23 cellular contexts compared by ENCODE assay signal in the genomic region with DNA sequence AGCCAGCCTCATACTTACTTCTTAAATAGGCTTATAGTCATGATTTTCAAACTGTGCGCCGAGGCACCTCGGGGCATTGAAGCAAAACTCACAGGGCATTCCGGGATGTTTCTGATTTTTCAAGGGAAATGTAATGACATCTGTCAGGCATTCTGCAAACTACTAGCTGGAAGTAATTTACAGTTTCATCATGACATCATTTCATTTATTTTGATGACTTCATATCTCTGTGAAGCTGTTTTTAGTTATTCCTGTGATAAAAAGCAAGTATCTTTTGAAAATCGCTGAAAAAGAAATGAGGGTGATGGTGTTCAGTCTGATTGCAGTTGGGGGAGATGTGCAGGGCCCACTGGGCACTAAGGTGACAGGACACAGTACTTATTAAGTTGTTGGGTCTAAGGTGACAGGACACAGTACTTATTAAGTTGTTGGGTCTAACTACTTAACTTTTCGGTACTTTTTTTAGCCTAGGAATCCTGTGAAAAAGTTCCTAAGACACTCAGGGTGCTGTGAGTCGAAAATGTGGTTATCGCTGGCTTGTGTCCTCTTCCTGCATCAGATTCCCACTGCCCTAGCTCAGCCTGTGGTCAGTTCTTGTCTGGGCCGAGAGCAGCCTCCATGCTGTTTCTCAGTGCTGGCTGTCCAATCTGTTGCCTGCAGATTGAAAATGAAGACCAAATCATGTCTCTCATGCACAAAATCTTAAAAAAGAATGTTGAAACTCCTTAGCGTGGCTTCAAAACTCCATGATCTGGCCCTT. TPM values are rescaled to one million over a fixed set of nuclear protein-coding genes. Genes with fewer than 3 reads are reported as not detected.
A peak's percentile ranks its signal among the peaks of the same experiment; 100 is the strongest.
DNase-seq lines count a peak whose midpoint lies in the region; ATAC-seq and TF ChIP-seq lines count a peak whose summit lies in the region.
"Had no signal": no experiment of that assay in that cellular context is flagged by ENCODE, and none has a peak within 500 bp of the region (broad histone marks: within the 10 kb centered on the region; RNA-seq: fewer than 3 reads in every experiment).

No MANE protein-coding gene starts in this region.

- H3K4me1 Mint-ChIP-seq in activated CD4-positive, alpha-beta T cell treated with anti-CD3 and anti-CD28 coated beads, Interleukin-2, amount 10 ng/mL, durations not matched to agents 24 days and 14 days = no peaks in the 10 kb centered on the region
- H3K4me1 Mint-ChIP-seq in activated CD4-positive, alpha-beta T cell treated with anti-CD3 and anti-CD28 coated beads for 36 hours = no peaks in the 10 kb centered on the region
- peaks cover 17% of the 10 kb centered on the region for H3K4me1 Mint-ChIP-seq in WTC11

- H3K27ac Mint-ChIP-seq in activated CD4-positive, alpha-beta T cell treated with anti-CD3 and anti-CD28 coated beads, Interleukin-2, amount 10 ng/mL, durations not matched to agents 24 days and 14 days = no peak overlapping the region
- H3K27ac Mint-ChIP-seq in activated CD4-positive, alpha-beta T cell treated with anti-CD3 and anti-CD28 coated beads for 36 hours = no peak overlapping the region
- peak overlapping the region; percentile 38; the same call in 1 of the 2 replicates for H3K27ac Mint-ChIP-seq in WTC11

- CTCF ChIA-PET in activated CD4-positive, alpha-beta T cell treated with anti-CD3 and anti-CD28 coated beads for 36 hours (lab: Charles Lee) = interaction anchor here (1.4 kb wide), 1 partner anchor 20 kb away, joined by 3 read pairs; no protein-coding TSS in a partner anchor
- CTCF ChIA-PET in WTC11 (lab: Charles Lee) = interaction anchor here (0.9 kb wide), 1 partner anchor 20 kb away, joined by 4 read pairs; no protein-coding TSS in a partner anchor

- no peak for TF ChIP-seq POLR2A in erythroblast (IDR thresholded peaks at IDR 0.05; ENCODE audit: low read length)
- TF ChIP-seq POLR2A in breast epithelium (IDR thresholded peaks at IDR 0.05) = no peak

- H3K36me3 ChIP-seq in breast epithelium (no peaks in the 10 kb centered on the region), left lung (peaks cover 0 to 40% of the 10 kb centered on the region in 2 donors)

- H3K9me3 ChIP-seq in breast epithelium (no peaks in the 10 kb centered on the region), left lung (no peaks in the 10 kb centered on the region)
- H3K9me3 ChIP-seq: SK-N-SH had no signal

- H3K9me3 Mint-ChIP-seq in activated CD4-positive, alpha-beta T cell treated with anti-CD3 and anti-CD28 coated beads, Interleukin-2, amount 10 ng/mL, durations not matched to agents 24 days and 14 days = no peaks in the 10 kb centered on the region
- no peaks in the 10 kb centered on the region for H3K9me3 Mint-ChIP-seq in activated CD4-positive, alpha-beta T cell treated with anti-CD3 and anti-CD28 coated beads for 36 hours (ENCODE audit: low read depth)
- H3K9me3 Mint-ChIP-seq in WTC11 = peaks cover 5% of the 10 kb centered on the region

- DNase-seq in activated CD4-positive, alpha-beta T cell treated with anti-CD3 and anti-CD28 coated beads, Interleukin-2, amount 10 ng/mL, durations not matched to agents 24 days and 14 days = peak; percentile 40
- DNase-seq in activated CD4-positive, alpha-beta T cell treated with anti-CD3 and anti-CD28 coated beads for 36 hours = no peak
- DNase-seq in WTC11 (ENCODE audit: low spot score) = no peak
- peak; percentile 8 to 26 for DNase-seq in erythroblast (lab: John Stamatoyannopoulos, UW)
- no peak for DNase-seq in DMS153 treated with DMSO at 0.1 percent for 48 hours (lab: John Stamatoyannopoulos, UW; ENCODE audit: unreplicated experiment)
- DNase-seq in breast epithelium (ENCODE audit: low spot score in 2 of 2) = no peak
- no peak for DNase-seq in activated T-cell treated with anti-CD3 and anti-CD28 coated beads, Interleukin-2, amount 50 U/mL, for 48 hours
- DNase-seq in left lung = no peak
- DNase-seq: AML-193; CD4-positive, CD25-positive, alpha-beta regulatory T cell; COR-L47; DMS153; GF-D8; GOT3; KG1; NCI-H1417 treated with DMSO at 0.1 percent for 48 hours; NCI-H187 treated with DMSO at 0.1 percent for 48 hours; NCI-H2227 treated with DMSO at 0.1 percent for 48 hours; NCI-H510A treated with DMSO at 0.1 percent for 48 hours; NCI-H774; SHP77; SK-N-SH had no signal

- no peaks in the 10 kb centered on the region for H3K4me1 ChIP-seq in breast epithelium
- peaks cover 0 to 14% of the 10 kb centered on the region in 2 donors for H3K4me1 ChIP-seq in left lung

- no peak overlapping the region for H3K4me3 ChIP-seq in breast epithelium
- no peak overlapping the region for H3K4me3 ChIP-seq in left lung

- H3K27me3 ChIP-seq in breast epithelium = no peaks in the 10 kb centered on the region
- H3K27me3 ChIP-seq in left lung = no peaks in the 10 kb centered on the region

- H3K4me3 Mint-ChIP-seq in activated CD4-positive, alpha-beta T cell treated with anti-CD3 and anti-CD28 coated beads, Interleukin-2, amount 10 ng/mL, durations not matched to agents 24 days and 14 days = no peak overlapping the region
- H3K4me3 Mint-ChIP-seq in activated CD4-positive, alpha-beta T cell treated with anti-CD3 and anti-CD28 coated beads for 36 hours = no peak overlapping the region
- no peak overlapping the region for H3K4me3 Mint-ChIP-seq in WTC11
- H3K4me3 Mint-ChIP-seq: CD4-positive, CD25-positive, alpha-beta regulatory T cell had no signal

- no peak for TF ChIP-seq CTCF in WTC11 (IDR thresholded peaks at IDR 0.05)
- TF ChIP-seq CTCF in breast epithelium (IDR thresholded peaks at IDR 0.05) = no peak
- no peak for TF ChIP-seq CTCF in left lung (IDR thresholded peaks at IDR 0.05)

- H3K27me3 Mint-ChIP-seq in activated CD4-positive, alpha-beta T cell treated with anti-CD3 and anti-CD28 coated beads, Interleukin-2, amount 10 ng/mL, durations not matched to agents 24 days and 14 days = peaks cover 12% of the 10 kb centered on the region
- H3K27me3 Mint-ChIP-seq in activated CD4-positive, alpha-beta T cell treated with anti-CD3 and anti-CD28 coated beads for 36 hours = no peaks in the 10 kb centered on the region
- H3K27me3 Mint-ChIP-seq in WTC11 (ENCODE audit: low read depth) = no peaks in the 10 kb centered on the region
- H3K27me3 Mint-ChIP-seq: CD4-positive, CD25-positive, alpha-beta regulatory T cell had no signal

- ATAC-seq in activated CD4-positive, alpha-beta T cell treated with anti-CD3 and anti-CD28 coated beads for 36 hours = no peak
- ATAC-seq in WTC11 (no peak), left lung (no peak)

- POLR2A ChIA-PET in activated CD4-positive, alpha-beta T cell treated with anti-CD3 and anti-CD28 coated beads for 36 hours (lab: Charles Lee) = no interaction called here
- POLR2A ChIA-PET in WTC11 (lab: Charles Lee) = no interaction called here

- intact Hi-C loops in activated CD4-positive, alpha-beta T cell treated with anti-CD3 and anti-CD28 coated beads, Interleukin-2, amount 10 ng/mL, durations not matched to agents 24 days and 14 days (cut with micrococcal nuclease) = no loop called here
- intact Hi-C loops in activated CD4-positive, alpha-beta T cell treated with anti-CD3 and anti-CD28 coated beads for 36 hours (cut with DNase I, micrococcal nuclease) = no loop called here
- intact Hi-C loops in breast epithelium (cut with DNase I; ENCODE audit: low total_unique reads) (no loop called here), left lung (cut with DNase I) (no loop called here)

- peaks cover 2% of the 10 kb centered on the region for H3K36me3 Mint-ChIP-seq in activated CD4-positive, alpha-beta T cell treated with anti-CD3 and anti-CD28 coated beads, Interleukin-2, amount 10 ng/mL, durations not matched to agents 24 days and 14 days (ENCODE audit: low read depth)
- H3K36me3 Mint-ChIP-seq in activated CD4-positive, alpha-beta T cell treated with anti-CD3 and anti-CD28 coated beads for 36 hours (ENCODE audit: low read depth) = peaks cover 24% of the 10 kb centered on the region
- H3K36me3 Mint-ChIP-seq in WTC11 = peaks cover 40% of the 10 kb centered on the region

- no peak overlapping the region for H3K27ac ChIP-seq in breast epithelium
- H3K27ac ChIP-seq in left lung = no peak overlapping the region
- H3K27ac ChIP-seq: 22Rv1 had no signal

TF ChIP-seq in WTC11, 78 proteins besides CTCF, POLR2A, EP300 and RAD21:
- TF ChIP-seq PRRX2 (CRISPR knock-in tag; IDR thresholded peaks at IDR 0.05) (no peak), FOXP1 (CRISPR knock-in tag; IDR thresholded peaks at IDR 0.05; ENCODE audit: borderline replicate concordance) (no peak), OVOL2 (CRISPR knock-in tag; IDR thresholded peaks at IDR 0.05; ENCODE audit: borderline replicate concordance) (no peak)

RNA-seq across cellular contexts. Expression of a gene that starts 42.6 kb away (rescaled TPM):
- total RNA-seq in activated CD4-positive, alpha-beta T cell treated with anti-CD3 and anti-CD28 coated beads, Interleukin-2, amount 10 ng/mL, durations not matched to agents 24 days and 14 days = 44.9 and 46.4 TPM in 2 replicates
- 10 to 100 TPM; 34.6 to 40.2 TPM for total RNA-seq in activated CD4-positive, alpha-beta T cell treated with anti-CD3 and anti-CD28 coated beads for 36 hours
- total RNA-seq in WTC11 (2021) (340 to 353 TPM (median 345 TPM) in 3 replicates), breast epithelium (100 to 1,000 TPM; 305 to 560 (median 418) TPM), left lung (100 to 1,000 TPM; 428 to 646 TPM)

RNA-seq across cellular contexts. Expression of a gene that starts 47.3 kb away (rescaled TPM):
- 0.14 TPM in 1 of 2 replicates, not detected in the other for total RNA-seq in activated CD4-positive, alpha-beta T cell treated with anti-CD3 and anti-CD28 coated beads, Interleukin-2, amount 10 ng/mL, durations not matched to agents 24 days and 14 days
- total RNA-seq in activated CD4-positive, alpha-beta T cell treated with anti-CD3 and anti-CD28 coated beads for 36 hours = not detected
- 27.5 to 33.9 TPM (median 27.8 TPM) in 3 replicates for total RNA-seq in WTC11 (2021)
- 10 to 100 TPM in 2 of 3 donors, 1 to 10 TPM in 1; 9.9 to 89.0 (median 48.5) TPM for total RNA-seq in breast epithelium
- total RNA-seq in left lung = 100 to 1,000 TPM in 1 of 2 donors, 10 to 100 TPM in 1; 80.6 to 107 TPM
- total RNA-seq: CD4-positive, CD25-positive, alpha-beta regulatory T cell had no signal

Comparison
In these comparisons a context has a peak if more than half of its experiments do, and no peak if none do; other contexts are left out.
1. DNase-seq: peak in activated CD4-positive, alpha-beta T cell treated with anti-CD3 and anti-CD28 coated beads, Interleukin-2, amount 10 ng/mL, durations not matched to agents 24 days and 14 days (single experiment) and erythroblast (2 of 2); none in activated CD4-positive, alpha-beta T cell treated with anti-CD3 and anti-CD28 coated beads for 36 hours (single experiment), WTC11 (single experiment), DMS153 treated with DMSO at 0.1 percent for 48 hours (single experiment), breast epithelium (0 of 2), activated T-cell treated with anti-CD3 and anti-CD28 coated beads, Interleukin-2, amount 50 U/mL, for 48 hours (0 of 2) and left lung (0 of 2).